Comparison of ENCODE assay signal across 8 cellular contexts in genomic region chr6:71496018-71496800, GRCh38.
DNase-seq lines count a peak whose midpoint lies in the region; ATAC-seq lines count a peak whose summit lies in the region.

No MANE protein-coding gene starts in this region.

- peak overlapping the region; percentile 77 for H3K4me2 ChIP-seq in BLaER1

- peak; percentile 100 for ATAC-seq in GM19452 (IDR thresholded peaks at IDR 0.05; ENCODE audit: unreplicated experiment)
- peak; percentile 100 for ATAC-seq in HG03432 (IDR thresholded peaks at IDR 0.05; ENCODE audit: unreplicated experiment)
- peak; percentile 85 to 87 for ATAC-seq in stimulated activated naive B cell treated with anti-CD40 and anti-IgM and Interleukin-4, amounts not matched to agents 10 μg/mL and 1 μg/mL and 100 μg/mL, for 72 hours (replicated peaks)

- no peaks in the 10 kb centered on the region for H3K36me3 ChIP-seq in BLaER1

- no peaks in the 10 kb centered on the region for H3K9me3 Mint-ChIP-seq in stimulated activated naive B cell treated with anti-CD40 and anti-IgM and Interleukin-4, amounts not matched to agents 10 μg/mL and 1 μg/mL and 100 μg/mL, for 72 hours

- no peaks in the 10 kb centered on the region for H3K27me3 Mint-ChIP-seq in stimulated activated naive B cell treated with anti-CD40 and anti-IgM and Interleukin-4, amounts not matched to agents 10 μg/mL and 1 μg/mL and 100 μg/mL, for 72 hours

- peaks cover 67% of the 10 kb centered on the region for H3K4me1 ChIP-seq in BLaER1

- H3K27me3 ChIP-seq in BLaER1, result no peaks in the 10 kb centered on the region

- peak; percentile 18 for DNase-seq in dedifferentiated amniotic fluid mesenchymal stem cell (ENCODE audit: extremely low spot score)
- no peak for DNase-seq in stimulated activated naive B cell treated with anti-CD40 and anti-IgM and Interleukin-4, amounts not matched to agents 10 μg/mL and 1 μg/mL and 100 μg/mL, for 72 hours
- DNase-seq in NCI-H510A treated with DMSO at 0.1 percent for 48 hours (lab: John Stamatoyannopoulos, UW), result no peak
- DNase-seq in NCI-H2227 treated with DMSO at 0.1 percent for 48 hours (lab: John Stamatoyannopoulos, UW), result no peak
- DNase-seq in activated CD4-positive, alpha-beta T cell treated with anti-CD3 and anti-CD28 coated beads, Interleukin-2, amount 50 U/mL, for 1 hour, result no peak

- H3K27ac ChIP-seq in BLaER1, result peak overlapping the region; percentile 86

- no peak overlapping the region for H3K27ac Mint-ChIP-seq in stimulated activated naive B cell treated with anti-CD40 and anti-IgM and Interleukin-4, amounts not matched to agents 10 μg/mL and 1 μg/mL and 100 μg/mL, for 72 hours

- H3K4me3 Mint-ChIP-seq in stimulated activated naive B cell treated with anti-CD40 and anti-IgM and Interleukin-4, amounts not matched to agents 10 μg/mL and 1 μg/mL and 100 μg/mL, for 72 hours, result peak overlapping the region; percentile 62 to 65

- H3K4me1 Mint-ChIP-seq in stimulated activated naive B cell treated with anti-CD40 and anti-IgM and Interleukin-4, amounts not matched to agents 10 μg/mL and 1 μg/mL and 100 μg/mL, for 72 hours, result peaks cover 2 to 14% of the 10 kb centered on the region in 2 donors

- peak overlapping the region; percentile 64 for H3K9ac ChIP-seq in BLaER1

- no peaks in the 10 kb centered on the region for H4K20me1 ChIP-seq in BLaER1

- no peaks in the 10 kb centered on the region for H3K36me3 Mint-ChIP-seq in stimulated activated naive B cell treated with anti-CD40 and anti-IgM and Interleukin-4, amounts not matched to agents 10 μg/mL and 1 μg/mL and 100 μg/mL, for 72 hours

- H3K4me3 ChIP-seq in BLaER1, result peak overlapping the region; percentile 53

- peaks cover 11% of the 10 kb centered on the region for H3K9me3 ChIP-seq in BLaER1
